ENCODE assay signal across 9 cellular contexts in the genomic region with DNA sequence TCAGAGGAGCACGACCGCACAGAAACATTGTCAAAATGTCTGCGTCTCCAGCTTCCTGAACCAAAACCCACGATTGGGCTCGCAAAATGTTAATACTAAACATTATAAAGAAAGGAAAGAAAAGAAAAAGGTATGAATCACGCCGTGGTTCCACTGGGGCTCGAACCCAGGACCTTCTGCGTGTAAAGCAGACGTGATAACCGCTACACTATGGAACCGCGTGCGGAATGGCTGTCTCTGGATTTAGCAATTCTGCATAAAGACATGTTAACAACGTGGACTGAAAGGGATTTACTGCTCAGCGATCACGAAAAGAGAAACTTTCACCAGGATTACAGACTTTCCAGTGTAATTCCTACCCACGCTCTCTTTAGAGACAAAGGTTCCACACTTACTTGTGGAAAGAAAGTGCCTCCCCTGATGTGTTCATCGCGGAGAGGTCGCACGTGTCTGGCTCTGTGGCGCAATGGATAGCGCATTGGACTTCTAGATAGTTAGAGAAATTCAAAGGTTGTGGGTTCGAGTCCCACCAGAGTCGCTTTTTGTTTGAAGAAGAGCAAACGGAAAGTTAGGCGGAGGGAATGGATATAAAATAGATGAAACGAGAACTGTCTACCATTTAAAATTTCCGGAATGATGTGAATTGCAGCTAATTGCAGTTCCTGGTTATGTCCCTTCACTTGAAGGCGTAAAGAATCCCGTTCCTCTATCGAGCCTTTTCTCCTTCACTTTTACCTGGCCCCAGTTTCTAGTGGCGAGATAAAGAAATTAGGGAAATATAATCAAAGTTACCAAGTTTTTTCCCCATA. TPM values are rescaled to one million over a fixed set of nuclear protein-coding genes. Genes with fewer than 3 reads are reported as not detected.
DNase-seq lines count a peak whose midpoint lies in the region; ATAC-seq and TF ChIP-seq lines count a peak whose summit lies in the region.
"Had no signal": no experiment of that assay in that cellular context is flagged by ENCODE, and none has a peak within 500 bp of the region (broad histone marks: within the 10 kb centered on the region; RNA-seq: fewer than 3 reads in every experiment).

No MANE protein-coding gene starts in this region.

- H2AFZ ChIP-seq in neuron (ENCODE audit: low read depth, low read length), result peak overlapping the region; percentile 66

- no peaks in the 10 kb centered on the region for H3K36me3 ChIP-seq in Caco-2 (ENCODE audit: control insufficient read depth, insufficient read depth, low read length)
- H3K36me3 ChIP-seq in RWPE2 (ENCODE audit: low read depth), result no peaks in the 10 kb centered on the region
- H3K36me3 ChIP-seq in neuron (ENCODE audit: insufficient read depth, low read length), result no peaks in the 10 kb centered on the region

- peak overlapping the region; percentile 86 for H3K27ac ChIP-seq in RWPE2 (ENCODE audit: poor library complexity, severe bottlenecking)

- ATAC-seq in GM21737 (IDR thresholded peaks at IDR 0.05; ENCODE audit: unreplicated experiment), result peak; percentile 45
- ATAC-seq in RWPE2 (ENCODE audit: low read depth), result peak; percentile 31

- H3K9me3 ChIP-seq in Caco-2 (no peaks in the 10 kb centered on the region), RWPE2 (ENCODE audit: severe bottlenecking) (no peaks in the 10 kb centered on the region), neuron (ENCODE audit: low read length) (no peaks in the 10 kb centered on the region)

- peaks cover 36% of the 10 kb centered on the region for H3K4me1 Mint-ChIP-seq in Caco-2 (ENCODE audit: low read depth, unreplicated experiment)
- H3K4me1 Mint-ChIP-seq in activated T-helper 2 cell treated with anti-CD3 and anti-CD28 coated beads, Interferon-gamma antibody, Interleukin-2, Interleukin-4, amounts not matched to agents 10 μg/mL and 5 μg/mL and 100 μg/mL, durations not matched to agents 14 hours and 24 hours and 36 hours (ENCODE audit: low read depth), result peaks cover 31% of the 10 kb centered on the region

- H3K36me3 Mint-ChIP-seq in Caco-2 (ENCODE audit: insufficient read depth, unreplicated experiment), result peaks cover 27% of the 10 kb centered on the region
- H3K36me3 Mint-ChIP-seq in activated T-helper 2 cell treated with anti-CD3 and anti-CD28 coated beads, Interferon-gamma antibody, Interleukin-2, Interleukin-4, amounts not matched to agents 10 μg/mL and 5 μg/mL and 100 μg/mL, durations not matched to agents 14 hours and 24 hours and 36 hours (ENCODE audit: low read depth), result no peaks in the 10 kb centered on the region

- H3K27ac Mint-ChIP-seq in Caco-2 (ENCODE audit: unreplicated experiment), result peak overlapping the region; percentile 100
- peak overlapping the region; percentile 94 for H3K27ac Mint-ChIP-seq in activated T-helper 2 cell treated with anti-CD3 and anti-CD28 coated beads, Interferon-gamma antibody, Interleukin-2, Interleukin-4, amounts not matched to agents 10 μg/mL and 5 μg/mL and 100 μg/mL, durations not matched to agents 14 hours and 24 hours and 36 hours

- no peaks in the 10 kb centered on the region for H3K9me3 Mint-ChIP-seq in Caco-2 (ENCODE audit: unreplicated experiment)
- H3K9me3 Mint-ChIP-seq in activated T-helper 2 cell treated with anti-CD3 and anti-CD28 coated beads, Interferon-gamma antibody, Interleukin-2, Interleukin-4, amounts not matched to agents 10 μg/mL and 5 μg/mL and 100 μg/mL, durations not matched to agents 14 hours and 24 hours and 36 hours, result no peaks in the 10 kb centered on the region

- CTCF ChIA-PET in Caco-2 (lab: Charles Lee), result interaction anchor here (1.0 to 1.9 kb wide), 2 partner anchors 9 to 205 kb away, joined by 4 to 7 read pairs; no protein-coding TSS in a partner anchor

- peak overlapping the region; percentile 80 for H3K4me3 Mint-ChIP-seq in Caco-2 (ENCODE audit: unreplicated experiment)
- H3K4me3 Mint-ChIP-seq in activated T-helper 2 cell treated with anti-CD3 and anti-CD28 coated beads, Interferon-gamma antibody, Interleukin-2, Interleukin-4, amounts not matched to agents 10 μg/mL and 5 μg/mL and 100 μg/mL, durations not matched to agents 14 hours and 24 hours and 36 hours (ENCODE audit: low read depth), result peak overlapping the region; percentile 89

- H3K4me3 ChIP-seq in Caco-2 (ENCODE audit: low read depth, low read length) (peak overlapping the region; percentile 58), RWPE2 (ENCODE audit: severe bottlenecking) (peak overlapping the region; percentile 41), foreskin fibroblast (ENCODE audit: low read depth in 1 of 2, low read length in 2 of 2) (peak overlapping the region; percentile 61 to 76), neuron (ENCODE audit: low read length) (peak overlapping the region; percentile 81)

- DNase-seq in Caco-2 (peak; percentile 85 to 88), LHCN-M2 (ENCODE audit: low read depth) (peak; percentile 95), RWPE2 (ENCODE audit: low spot score) (peak; percentile 72), foreskin fibroblast (peak; percentile 83 to 94), stromal cell of bone marrow (ENCODE audit: low read depth) (peak; percentile 76)
- peak; percentile 73 for DNase-seq in activated T-helper 2 cell treated with anti-CD3 and anti-CD28 coated beads, Interferon-gamma antibody, Interleukin-2, Interleukin-4, amounts not matched to agents 10 μg/mL and 5 μg/mL and 100 μg/mL, durations not matched to agents 14 hours and 24 hours and 36 hours (ENCODE audit: low spot score)

- intact Hi-C loops in Caco-2 (cut with micrococcal nuclease; ENCODE audit: unreplicated experiment), result loop anchor here (1.0 to 10.0 kb wide), 9 partner anchors 10 to 376 kb away; partner anchors contain the start of genes DTX4, MRPL16, OSBP and PATL1
- intact Hi-C loops in activated T-helper 2 cell treated with anti-CD3 and anti-CD28 coated beads, Interferon-gamma antibody, Interleukin-2, Interleukin-4, amounts not matched to agents 10 μg/mL and 5 μg/mL and 100 μg/mL, durations not matched to agents 14 hours and 24 hours and 36 hours (cut with micrococcal nuclease), result loop anchor here (1.0 to 10.0 kb wide), 6 partner anchors 9 to 1836 kb away; partner anchors contain the start of genes MED19, MRPL16, PATL1 and TMX2

- peaks cover 7% of the 10 kb centered on the region for H3K27me3 Mint-ChIP-seq in Caco-2 (ENCODE audit: insufficient read depth, unreplicated experiment)
- H3K27me3 Mint-ChIP-seq in activated T-helper 2 cell treated with anti-CD3 and anti-CD28 coated beads, Interferon-gamma antibody, Interleukin-2, Interleukin-4, amounts not matched to agents 10 μg/mL and 5 μg/mL and 100 μg/mL, durations not matched to agents 14 hours and 24 hours and 36 hours (ENCODE audit: low read depth), result peaks cover 4% of the 10 kb centered on the region

- H3K4me1 ChIP-seq in Caco-2, result peaks cover 31% of the 10 kb centered on the region
- H3K4me1 ChIP-seq in RWPE2 (ENCODE audit: insufficient read depth, poor library complexity, severe bottlenecking), result peaks cover 17% of the 10 kb centered on the region
- peaks cover 10% of the 10 kb centered on the region for H3K4me1 ChIP-seq in neuron (ENCODE audit: insufficient read depth, low read length)

- TF ChIP-seq CTCF in Caco-2 (IDR thresholded peaks at IDR 0.05; ENCODE audit: insufficient read depth in 1 of 2, low read depth in 1 of 2, low read length in 1 of 2, severe bottlenecking in 1 of 2, unreplicated experiment in 1 of 2), result no peak
- TF ChIP-seq CTCF in RWPE2 (IDR thresholded peaks at IDR 0.05; ENCODE audit: poor library complexity, severe bottlenecking), result no peak
- TF ChIP-seq CTCF in foreskin fibroblast (IDR thresholded peaks at IDR 0.05; ENCODE audit: low read depth, low read length), result no peak

- POLR2A ChIA-PET in Caco-2 (lab: Charles Lee), result interaction anchor here (0.8 to 1.0 kb wide), 2 partner anchors 10 to 118 kb away, joined by 4 to 9 read pairs; partner anchors contain the start of gene PATL1

- no TSS peak for BruUV-seq in Caco-2 (replicated peaks; lab: Mats Ljungman, UMichigan)

- H3K27me3 ChIP-seq in Caco-2 (replicated peaks; ENCODE audit: control insufficient read depth, insufficient read depth, low read length) (no peaks in the 10 kb centered on the region), RWPE2 (ENCODE audit: insufficient read depth, poor library complexity, severe bottlenecking) (no peaks in the 10 kb centered on the region), neuron (ENCODE audit: insufficient read depth, low read length) (no peaks in the 10 kb centered on the region)

RNA-seq across cellular contexts. Expression of gene OR4D9, which starts 39.7 kb away (rescaled TPM):
- total RNA-seq in Caco-2 (2022), result not detected in 2 replicates
- not detected in 2 replicates for total RNA-seq in LHCN-M2 (2014; rRNA removed)
- not detected for polyA plus RNA-seq in LHCN-M2 (2012)
- total RNA-seq in activated T-helper 2 cell treated with anti-CD3 and anti-CD28 coated beads, Interferon-gamma antibody, Interleukin-2, Interleukin-4, amounts not matched to agents 10 μg/mL and 5 μg/mL and 100 μg/mL, durations not matched to agents 14 hours and 24 hours and 36 hours, result not detected in 2 replicates
- total RNA-seq: subcutaneous adipose tissue had no signal

RNA-seq across cellular contexts. Expression of gene OR4D11, which starts 47.7 kb away (rescaled TPM):
- total RNA-seq in Caco-2 (2022) (not detected in 2 replicates), LHCN-M2 (2014; rRNA removed) (not detected in 2 replicates)
- polyA plus RNA-seq in LHCN-M2 (2012), result not detected
- total RNA-seq in activated T-helper 2 cell treated with anti-CD3 and anti-CD28 coated beads, Interferon-gamma antibody, Interleukin-2, Interleukin-4, amounts not matched to agents 10 μg/mL and 5 μg/mL and 100 μg/mL, durations not matched to agents 14 hours and 24 hours and 36 hours, result not detected in 2 replicates
- total RNA-seq: subcutaneous adipose tissue had no signal

Comparison
In these comparisons a context has a peak if more than half of its experiments do, and no peak if none do; other contexts are left out.
1. Peak in every context shown above with its lines: DNase-seq, ATAC-seq, H3K4me3 ChIP-seq and H3K27ac ChIP-seq.